Comparison of ENCODE assay signal across 1 cellular context in the genomic region with DNA sequence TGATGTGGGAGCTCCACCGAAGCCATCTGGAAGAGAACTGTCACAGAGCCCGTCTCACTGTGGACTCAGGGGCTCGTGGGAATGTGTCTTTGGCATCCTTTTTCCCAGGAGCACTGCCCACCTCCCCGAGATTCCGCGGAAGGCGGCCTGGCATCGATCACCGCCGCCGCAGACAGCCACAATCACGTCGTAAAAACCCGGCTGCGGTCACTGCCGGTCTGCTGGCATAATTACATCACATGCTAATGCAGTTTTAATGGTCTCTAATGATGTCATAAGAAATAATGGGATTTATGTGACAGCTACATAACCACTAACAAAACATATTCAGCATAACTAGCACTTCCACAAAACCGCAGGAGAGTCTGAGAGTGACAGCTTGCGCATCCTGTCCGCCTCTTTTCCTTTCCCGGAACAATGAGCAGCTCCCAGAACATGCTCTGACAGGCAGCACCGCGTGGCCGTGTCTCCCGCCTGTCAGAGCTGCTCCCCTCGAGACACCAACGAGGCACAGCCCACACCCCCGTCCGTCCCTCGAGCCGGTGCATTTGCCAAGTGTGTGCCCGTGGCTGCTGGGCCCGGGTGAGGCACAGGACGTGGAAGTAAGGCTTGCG.
TF ChIP-seq lines count a peak whose summit lies in the region.

No MANE protein-coding gene starts in this region.

TF ChIP-seq in HEK293, 187 proteins besides CTCF, POLR2A, EP300 and RAD21 (continued from another document and continues in another):
- no peak for TF ChIP-seq PBX3 (CRISPR knock-in tag; IDR thresholded peaks at IDR 0.05)
- no peak for TF ChIP-seq ZNF169 (tag by site-specific recombination; IDR thresholded peaks at IDR 0.05)
- no peak for TF ChIP-seq ZNF571 (tag by site-specific recombination; IDR thresholded peaks at IDR 0.05)
- TF ChIP-seq, protein P1, sequence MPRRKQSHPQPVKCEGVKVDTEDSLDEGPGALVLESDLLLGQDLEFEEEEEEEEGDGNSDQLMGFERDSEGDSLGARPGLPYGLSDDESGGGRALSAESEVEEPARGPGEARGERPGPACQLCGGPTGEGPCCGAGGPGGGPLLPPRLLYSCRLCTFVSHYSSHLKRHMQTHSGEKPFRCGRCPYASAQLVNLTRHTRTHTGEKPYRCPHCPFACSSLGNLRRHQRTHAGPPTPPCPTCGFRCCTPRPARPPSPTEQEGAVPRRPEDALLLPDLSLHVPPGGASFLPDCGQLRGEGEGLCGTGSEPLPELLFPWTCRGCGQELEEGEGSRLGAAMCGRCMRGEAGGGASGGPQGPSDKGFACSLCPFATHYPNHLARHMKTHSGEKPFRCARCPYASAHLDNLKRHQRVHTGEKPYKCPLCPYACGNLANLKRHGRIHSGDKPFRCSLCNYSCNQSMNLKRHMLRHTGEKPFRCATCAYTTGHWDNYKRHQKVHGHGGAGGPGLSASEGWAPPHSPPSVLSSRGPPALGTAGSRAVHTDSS (tag by site-specific recombination; IDR thresholded peaks at IDR 0.05) = no peak
- TF ChIP-seq ZNF302 (tag by site-specific recombination; IDR thresholded peaks at IDR 0.05; ENCODE audit: low read depth) = no peak
- no peak for TF ChIP-seq ZNF701 (tag by site-specific recombination; IDR thresholded peaks at IDR 0.05)
- peak; percentile 96 for TF ChIP-seq ZBTB21 (tag by site-specific recombination; IDR thresholded peaks at IDR 0.05)
- peak; percentile 84 for TF ChIP-seq SCRT2 (tag by site-specific recombination; IDR thresholded peaks at IDR 0.05)
- TF ChIP-seq, protein P2, sequence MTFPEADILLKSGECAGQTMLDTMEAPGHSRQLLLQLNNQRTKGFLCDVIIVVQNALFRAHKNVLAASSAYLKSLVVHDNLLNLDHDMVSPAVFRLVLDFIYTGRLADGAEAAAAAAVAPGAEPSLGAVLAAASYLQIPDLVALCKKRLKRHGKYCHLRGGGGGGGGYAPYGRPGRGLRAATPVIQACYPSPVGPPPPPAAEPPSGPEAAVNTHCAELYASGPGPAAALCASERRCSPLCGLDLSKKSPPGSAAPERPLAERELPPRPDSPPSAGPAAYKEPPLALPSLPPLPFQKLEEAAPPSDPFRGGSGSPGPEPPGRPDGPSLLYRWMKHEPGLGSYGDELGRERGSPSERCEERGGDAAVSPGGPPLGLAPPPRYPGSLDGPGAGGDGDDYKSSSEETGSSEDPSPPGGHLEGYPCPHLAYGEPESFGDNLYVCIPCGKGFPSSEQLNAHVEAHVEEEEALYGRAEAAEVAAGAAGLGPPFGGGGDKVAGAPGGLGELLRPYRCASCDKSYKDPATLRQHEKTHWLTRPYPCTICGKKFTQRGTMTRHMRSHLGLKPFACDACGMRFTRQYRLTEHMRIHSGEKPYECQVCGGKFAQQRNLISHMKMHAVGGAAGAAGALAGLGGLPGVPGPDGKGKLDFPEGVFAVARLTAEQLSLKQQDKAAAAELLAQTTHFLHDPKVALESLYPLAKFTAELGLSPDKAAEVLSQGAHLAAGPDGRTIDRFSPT (tag by site-specific recombination; IDR thresholded peaks at IDR 0.05) = peak; percentile 99
- TF ChIP-seq ZNF610 (tag by site-specific recombination; IDR thresholded peaks at IDR 0.05; ENCODE audit: borderline replicate concordance) = no peak
- no peak for TF ChIP-seq ZNF280C (tag by site-specific recombination; IDR thresholded peaks at IDR 0.05)
- peak; percentile 63; the same call in 1 of the 2 replicates for TF ChIP-seq ZNF518A (tag by site-specific recombination; conservative IDR thresholded peaks at IDR 0.05; ENCODE audit: low read depth)
- TF ChIP-seq ZNF707 (tag by site-specific recombination; IDR thresholded peaks at IDR 0.05) = no peak
- TF ChIP-seq TCF7L2 (IDR thresholded peaks at IDR 0.05; ENCODE audit: borderline replicate concordance, low read depth, low read length) = no peak; the same call in 1 of the 2 replicates
- TF ChIP-seq ZNF830 (tag by site-specific recombination; IDR thresholded peaks at IDR 0.05; ENCODE audit: low read depth) = no peak
- no peak for TF ChIP-seq REPIN1 (tag by site-specific recombination; IDR thresholded peaks at IDR 0.05; ENCODE audit: low read depth)
- TF ChIP-seq KLF7 (tag by site-specific recombination; IDR thresholded peaks at IDR 0.05; ENCODE audit: borderline replicate concordance) = no peak
- no peak for TF ChIP-seq ZNF138 (tag by site-specific recombination; IDR thresholded peaks at IDR 0.05; ENCODE audit: borderline replicate concordance)
- TF ChIP-seq, protein P3, sequence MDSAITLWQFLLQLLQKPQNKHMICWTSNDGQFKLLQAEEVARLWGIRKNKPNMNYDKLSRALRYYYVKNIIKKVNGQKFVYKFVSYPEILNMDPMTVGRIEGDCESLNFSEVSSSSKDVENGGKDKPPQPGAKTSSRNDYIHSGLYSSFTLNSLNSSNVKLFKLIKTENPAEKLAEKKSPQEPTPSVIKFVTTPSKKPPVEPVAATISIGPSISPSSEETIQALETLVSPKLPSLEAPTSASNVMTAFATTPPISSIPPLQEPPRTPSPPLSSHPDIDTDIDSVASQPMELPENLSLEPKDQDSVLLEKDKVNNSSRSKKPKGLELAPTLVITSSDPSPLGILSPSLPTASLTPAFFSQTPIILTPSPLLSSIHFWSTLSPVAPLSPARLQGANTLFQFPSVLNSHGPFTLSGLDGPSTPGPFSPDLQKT (IDR thresholded peaks at IDR 0.05; ENCODE audit: borderline replicate concordance, low read depth, low read length) = no peak
- no peak for TF ChIP-seq ZNF529 (tag by site-specific recombination; IDR thresholded peaks at IDR 0.05; ENCODE audit: insufficient replicate concordance)
- TF ChIP-seq, protein P4, sequence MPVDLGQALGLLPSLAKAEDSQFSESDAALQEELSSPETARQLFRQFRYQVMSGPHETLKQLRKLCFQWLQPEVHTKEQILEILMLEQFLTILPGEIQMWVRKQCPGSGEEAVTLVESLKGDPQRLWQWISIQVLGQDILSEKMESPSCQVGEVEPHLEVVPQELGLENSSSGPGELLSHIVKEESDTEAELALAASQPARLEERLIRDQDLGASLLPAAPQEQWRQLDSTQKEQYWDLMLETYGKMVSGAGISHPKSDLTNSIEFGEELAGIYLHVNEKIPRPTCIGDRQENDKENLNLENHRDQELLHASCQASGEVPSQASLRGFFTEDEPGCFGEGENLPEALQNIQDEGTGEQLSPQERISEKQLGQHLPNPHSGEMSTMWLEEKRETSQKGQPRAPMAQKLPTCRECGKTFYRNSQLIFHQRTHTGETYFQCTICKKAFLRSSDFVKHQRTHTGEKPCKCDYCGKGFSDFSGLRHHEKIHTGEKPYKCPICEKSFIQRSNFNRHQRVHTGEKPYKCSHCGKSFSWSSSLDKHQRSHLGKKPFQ (tag by site-specific recombination; IDR thresholded peaks at IDR 0.05) = peak; percentile 53; the same call in 1 of the 2 replicates
- TF ChIP-seq ZNF645 (tag by site-specific recombination; IDR thresholded peaks at IDR 0.05) = 0 out of 2 replicates have a peak, but pooled peaks have one; percentile 84
- no peak for TF ChIP-seq ZNF777 (tag by site-specific recombination; IDR thresholded peaks at IDR 0.05; ENCODE audit: borderline replicate concordance)
- no peak for TF ChIP-seq ZNF776 (tag by site-specific recombination; IDR thresholded peaks at IDR 0.05; ENCODE audit: borderline replicate concordance)
- TF ChIP-seq, protein P5, sequence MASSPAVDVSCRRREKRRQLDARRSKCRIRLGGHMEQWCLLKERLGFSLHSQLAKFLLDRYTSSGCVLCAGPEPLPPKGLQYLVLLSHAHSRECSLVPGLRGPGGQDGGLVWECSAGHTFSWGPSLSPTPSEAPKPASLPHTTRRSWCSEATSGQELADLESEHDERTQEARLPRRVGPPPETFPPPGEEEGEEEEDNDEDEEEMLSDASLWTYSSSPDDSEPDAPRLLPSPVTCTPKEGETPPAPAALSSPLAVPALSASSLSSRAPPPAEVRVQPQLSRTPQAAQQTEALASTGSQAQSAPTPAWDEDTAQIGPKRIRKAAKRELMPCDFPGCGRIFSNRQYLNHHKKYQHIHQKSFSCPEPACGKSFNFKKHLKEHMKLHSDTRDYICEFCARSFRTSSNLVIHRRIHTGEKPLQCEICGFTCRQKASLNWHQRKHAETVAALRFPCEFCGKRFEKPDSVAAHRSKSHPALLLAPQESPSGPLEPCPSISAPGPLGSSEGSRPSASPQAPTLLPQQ (tag by site-specific recombination; IDR thresholded peaks at IDR 0.05) = no peak
- TF ChIP-seq ZNF654 (tag by site-specific recombination; IDR thresholded peaks at IDR 0.05; ENCODE audit: low read depth) = no peak
- TF ChIP-seq, protein P6, sequence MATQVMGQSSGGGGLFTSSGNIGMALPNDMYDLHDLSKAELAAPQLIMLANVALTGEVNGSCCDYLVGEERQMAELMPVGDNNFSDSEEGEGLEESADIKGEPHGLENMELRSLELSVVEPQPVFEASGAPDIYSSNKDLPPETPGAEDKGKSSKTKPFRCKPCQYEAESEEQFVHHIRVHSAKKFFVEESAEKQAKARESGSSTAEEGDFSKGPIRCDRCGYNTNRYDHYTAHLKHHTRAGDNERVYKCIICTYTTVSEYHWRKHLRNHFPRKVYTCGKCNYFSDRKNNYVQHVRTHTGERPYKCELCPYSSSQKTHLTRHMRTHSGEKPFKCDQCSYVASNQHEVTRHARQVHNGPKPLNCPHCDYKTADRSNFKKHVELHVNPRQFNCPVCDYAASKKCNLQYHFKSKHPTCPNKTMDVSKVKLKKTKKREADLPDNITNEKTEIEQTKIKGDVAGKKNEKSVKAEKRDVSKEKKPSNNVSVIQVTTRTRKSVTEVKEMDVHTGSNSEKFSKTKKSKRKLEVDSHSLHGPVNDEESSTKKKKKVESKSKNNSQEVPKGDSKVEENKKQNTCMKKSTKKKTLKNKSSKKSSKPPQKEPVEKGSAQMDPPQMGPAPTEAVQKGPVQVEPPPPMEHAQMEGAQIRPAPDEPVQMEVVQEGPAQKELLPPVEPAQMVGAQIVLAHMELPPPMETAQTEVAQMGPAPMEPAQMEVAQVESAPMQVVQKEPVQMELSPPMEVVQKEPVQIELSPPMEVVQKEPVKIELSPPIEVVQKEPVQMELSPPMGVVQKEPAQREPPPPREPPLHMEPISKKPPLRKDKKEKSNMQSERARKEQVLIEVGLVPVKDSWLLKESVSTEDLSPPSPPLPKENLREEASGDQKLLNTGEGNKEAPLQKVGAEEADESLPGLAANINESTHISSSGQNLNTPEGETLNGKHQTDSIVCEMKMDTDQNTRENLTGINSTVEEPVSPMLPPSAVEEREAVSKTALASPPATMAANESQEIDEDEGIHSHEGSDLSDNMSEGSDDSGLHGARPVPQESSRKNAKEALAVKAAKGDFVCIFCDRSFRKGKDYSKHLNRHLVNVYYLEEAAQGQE (tag by site-specific recombination; IDR thresholded peaks at IDR 0.05) = no peak
- TF ChIP-seq ZNF596 (tag by site-specific recombination; IDR thresholded peaks at IDR 0.05) = no peak
- TF ChIP-seq ZNF174 (tag by site-specific recombination; IDR thresholded peaks at IDR 0.05) = no peak
